Comparison of ENCODE assay signal across 8 cellular contexts in the genomic region with DNA sequence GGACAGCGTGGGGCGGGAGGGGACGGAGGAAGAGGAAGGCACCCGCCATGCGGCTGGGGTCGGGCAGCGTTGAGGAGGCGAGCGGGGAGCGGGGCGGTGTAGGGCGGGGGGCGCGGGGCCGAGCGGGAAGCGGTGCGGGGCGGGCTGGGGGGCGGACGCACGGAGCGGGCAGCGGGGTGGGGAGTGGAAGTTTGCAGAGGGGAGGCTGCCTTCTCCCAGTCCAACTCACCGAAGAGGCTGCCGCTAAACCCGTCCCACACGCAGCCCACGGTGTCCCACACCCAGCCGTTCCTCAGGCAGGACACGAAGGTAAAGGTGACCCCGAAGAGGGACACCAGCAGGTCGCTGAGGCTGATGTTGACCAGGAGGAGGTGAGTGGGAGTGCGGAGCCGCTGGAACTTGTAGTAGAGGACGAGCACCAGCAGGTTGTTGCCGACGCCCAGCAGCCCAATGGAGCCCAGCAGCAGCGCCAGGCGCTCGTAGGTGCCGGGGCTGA.
DNase-seq lines count a peak whose midpoint lies in the region; ATAC-seq lines count a peak whose summit lies in the region.

No MANE protein-coding gene starts in this region.

- peak; percentile 44 for ATAC-seq in GM18868 (IDR thresholded peaks at IDR 0.05; ENCODE audit: unreplicated experiment)
- ATAC-seq in HG03097 (IDR thresholded peaks at IDR 0.05; ENCODE audit: low FRiP score, unreplicated experiment), result peak; percentile 46

- DNase-seq in AG20443 (ENCODE audit: low spot score) (peak; percentile 49), OCI-M1 (lab: John Stamatoyannopoulos, UW) (peak; percentile 80), iPS-NIHi7 (ENCODE audit: extremely low spot score) (peak; percentile 22), NCI-H2196 treated with DMSO at 0.1 percent for 48 hours (lab: John Stamatoyannopoulos, UW; ENCODE audit: unreplicated experiment) (no peak)
- peak; percentile 2 for DNase-seq in activated naive CD8-positive, alpha-beta T cell treated with anti-CD3 and anti-CD28 coated beads, Interleukin-2, amount 50 U/mL, for 16 hours (ENCODE audit: low read depth, low spot score)
- peak; percentile 37 for DNase-seq in stimulated activated CD4-positive, alpha-beta T cell treated with anti-CD3 and anti-CD28 coated beads, Interleukin-1b, Interleukin-23, amount 100 ng/mL, for 48 hours
